In the genomic region with DNA sequence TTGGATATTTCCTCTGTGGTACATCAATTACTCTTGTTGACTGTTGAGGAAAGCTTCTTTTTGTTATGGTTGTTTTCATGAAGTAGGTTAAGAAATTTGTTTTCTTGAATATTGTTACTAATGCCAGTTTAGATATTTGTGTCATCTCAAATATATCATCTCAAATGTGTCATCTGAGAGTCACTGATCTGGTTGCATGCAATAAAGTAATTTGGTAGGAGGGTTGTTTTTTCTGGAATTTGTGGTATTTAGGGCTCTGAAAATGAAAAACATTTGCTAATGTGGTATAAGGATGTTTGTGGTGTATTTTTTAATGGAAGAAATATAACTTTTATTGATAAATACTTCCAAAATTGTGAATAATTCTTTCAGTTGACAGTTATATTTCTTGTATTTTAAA, we compare ENCODE assay signal across 13 cellular contexts.
"Had no signal": no experiment of that assay in that cellular context is flagged by ENCODE, and none has a peak within 500 bp of the region (broad histone marks: within the 10 kb centered on the region; RNA-seq: fewer than 3 reads in every experiment).

No MANE protein-coding gene starts in this region.

- H3K36me3 Mint-ChIP-seq: activated naive CD4-positive, alpha-beta T cell treated with anti-CD3 and anti-CD28 coated beads, Interleukin-2, amount 50 U/mL, for 24 hours had no signal

- ATAC-seq: left ventricle myocardium superior, pancreas had no signal

- H3K4me1 Mint-ChIP-seq: activated naive CD4-positive, alpha-beta T cell treated with anti-CD3 and anti-CD28 coated beads, Interleukin-2, amount 50 U/mL, for 24 hours had no signal

- H3K27ac Mint-ChIP-seq: activated naive CD4-positive, alpha-beta T cell treated with anti-CD3 and anti-CD28 coated beads, Interleukin-2, amount 50 U/mL, for 24 hours had no signal

- H3K4me3 ChIP-seq: dorsolateral prefrontal cortex, esophagus squamous epithelium, pancreas, stomach, thoracic aorta had no signal

- H3K4me3 Mint-ChIP-seq: activated naive CD4-positive, alpha-beta T cell treated with anti-CD3 and anti-CD28 coated beads, Interleukin-2, amount 50 U/mL, for 24 hours had no signal

- DNase-seq: activated CD4-positive, alpha-beta T cell treated with anti-CD3 and anti-CD28 coated beads, Interleukin-2, amount 50 U/mL, for 1 hour; activated CD4-positive, CD25-positive, alpha-beta regulatory T cell; activated effector memory CD4-positive, alpha-beta T cell treated with Interleukin-2 at 50 U/mL for 16 hours; activated T-cell treated with anti-CD3 and anti-CD28 coated beads, Interleukin-2, amount 50 U/mL, for 1 hour; dorsolateral prefrontal cortex; esophagus squamous epithelium; foreskin melanocyte; left ventricle myocardium superior; pancreas; stomach; T-helper 2 cell had no signal
